8 cellular contexts compared by ENCODE assay signal in the genomic region with DNA sequence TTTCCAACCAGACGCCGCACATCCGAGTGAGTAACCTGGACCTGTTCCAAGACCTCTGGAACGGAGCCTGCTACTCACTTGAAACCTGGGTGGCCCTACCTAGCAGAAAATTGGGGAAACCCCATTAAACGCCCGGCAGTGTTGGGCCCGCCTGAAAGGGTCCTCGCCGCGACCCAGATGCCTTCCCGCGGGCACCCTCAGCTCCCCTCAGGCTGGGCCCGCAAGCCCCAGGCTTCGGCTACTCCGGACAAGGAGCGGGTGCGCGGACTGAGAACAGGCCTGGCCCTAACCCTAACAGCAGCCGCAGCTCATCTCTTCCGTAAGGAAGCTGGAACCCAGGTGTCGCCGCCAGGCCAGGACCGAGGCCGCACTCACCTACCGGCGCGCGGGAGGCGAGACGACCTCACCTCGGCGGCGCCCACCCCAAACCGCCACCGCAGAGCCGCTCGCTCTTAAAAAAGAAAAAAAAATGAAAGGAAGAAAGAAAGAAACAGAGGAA. TPM values are rescaled to one million over a fixed set of nuclear protein-coding genes. Genes with fewer than 3 reads are reported as not detected.
DNase-seq lines count a peak whose midpoint lies in the region; ATAC-seq and TF ChIP-seq lines count a peak whose summit lies in the region.

No MANE protein-coding gene starts in this region.

- TF ChIP-seq RAD21 in SK-N-SH (IDR thresholded peaks at IDR 0.05; ENCODE audit: low read length) = no peak

- H3K79me2 ChIP-seq in SK-N-SH (ENCODE audit: insufficient read depth) = peaks cover 96% of the 10 kb centered on the region

- H3K27ac ChIP-seq in CD8-positive, alpha-beta memory T cell (ENCODE audit: low read depth, low read length) = peak overlapping the region; percentile 78
- H3K27ac ChIP-seq in SK-N-SH (ENCODE audit: low read depth in 2 of 2, low read length in 1 of 2) (peak overlapping the region; percentile 95 to 97), thoracic aorta (peak overlapping the region; percentile 97)

- peak overlapping the region; percentile 98 for H3K9ac ChIP-seq in SK-N-SH

- peak overlapping the region; percentile 72 for H2AFZ ChIP-seq in SK-N-SH (ENCODE audit: low read depth)

- peak overlapping the region; percentile 89 for H3K4me2 ChIP-seq in SK-N-SH

- peak overlapping the region; percentile 92 to 98 (median 94) for H3K4me3 Mint-ChIP-seq in CD8-positive, alpha-beta memory T cell
- peak overlapping the region; percentile 98 for H3K4me3 Mint-ChIP-seq in memory B cell

- TF ChIP-seq CTCF in SK-N-SH (IDR thresholded peaks at IDR 0.05) (no peak), thoracic aorta (IDR thresholded peaks at IDR 0.05) (no peak), GM13977 (IDR thresholded peaks at IDR 0.05; ENCODE audit: extremely low read depth, insufficient read depth, missing control alignments) (no peak)

- DNase-seq in CD8-positive, alpha-beta memory T cell = peak in 3 of 5 donors; percentile 22 to 60 (median 43)
- DNase-seq in SK-N-SH (peak; percentile 61), memory B cell (ENCODE audit: low spot score in 2 of 2) (peak in 1 of 2 donors; percentile 60), thoracic aorta (ENCODE audit: low spot score) (peak; percentile 33), GM13977 (ENCODE audit: low spot score) (no peak)
- peak; percentile 35 for DNase-seq in effector CD8-positive, alpha-beta T cell (lab: John Stamatoyannopoulos, UW)

- ATAC-seq in GM18868 (IDR thresholded peaks at IDR 0.05; ENCODE audit: unreplicated experiment) (peak; percentile 23), HG03064 (IDR thresholded peaks at IDR 0.05; ENCODE audit: low read depth, unreplicated experiment) (peak; percentile 31), memory B cell (ENCODE audit: low read depth) (peak; percentile 31), thoracic aorta (ENCODE audit: insufficient number of reproducible peaks, low FRiP score, low read depth) (no peak)

- no peaks in the 10 kb centered on the region for H3K9me2 ChIP-seq in SK-N-SH

- POLR2A ChIA-PET in CD8-positive, alpha-beta memory T cell (lab: Charles Lee) = interaction anchor here (0.6 to 1.7 kb wide), 12 partner anchors 11 to 323 kb away, joined by 3 to 17 read pairs (median 4); partner anchors contain the start of genes HERPUD1 and NLRC5
- POLR2A ChIA-PET in SK-N-SH (lab: Yijun Ruan, JAX) = interaction anchor here (0.6 to 1.4 kb wide), 9 partner anchors 10 to 503 kb away, joined by 3 to 7 read pairs (median 3); partner anchors contain the start of genes ARL2BP and MT1X

- H3K27ac Mint-ChIP-seq in CD8-positive, alpha-beta memory T cell = peak overlapping the region; percentile 91 to 98 (median 95)
- peak overlapping the region; percentile 96 for H3K27ac Mint-ChIP-seq in memory B cell

- peaks cover 46 to 72% (median 60%) of the 10 kb centered on the region in 3 donors for H3K4me1 Mint-ChIP-seq in CD8-positive, alpha-beta memory T cell
- H3K4me1 Mint-ChIP-seq in memory B cell = peaks cover 38% of the 10 kb centered on the region

- in situ Hi-C loops in GM13977 (cut with MboI; ENCODE audit: low pct_unique_long_range_greater_than_20kb, low sequenced_read_pairs, unreplicated experiment) = no loop called here

- CTCF ChIA-PET in CD8-positive, alpha-beta memory T cell (lab: Charles Lee) = interaction anchor here (0.7 to 2.2 kb wide), 4 partner anchors 93 to 221 kb away, joined by 3 to 8 read pairs (median 6); partner anchors contain the start of gene CPNE2
- CTCF ChIA-PET in SK-N-SH (lab: Yijun Ruan, JAX) = interaction anchor here (1.4 kb wide), 1 partner anchor 101 kb away, joined by 6 read pairs; no protein-coding TSS in a partner anchor

- no peaks in the 10 kb centered on the region; the same call in 1 of the 2 replicates for H4K20me1 ChIP-seq in SK-N-SH (ENCODE audit: insufficient read depth)

- H3K27me3 Mint-ChIP-seq in CD8-positive, alpha-beta memory T cell = peaks cover 0 to 3% of the 10 kb centered on the region in 2 donors
- no peaks in the 10 kb centered on the region for H3K27me3 Mint-ChIP-seq in memory B cell

- no peaks in the 10 kb centered on the region for H3K27me3 ChIP-seq in CD8-positive, alpha-beta memory T cell (ENCODE audit: insufficient read depth, low read length, poor library complexity, severe bottlenecking)
- H3K27me3 ChIP-seq in SK-N-SH (ENCODE audit: insufficient read depth) (no peaks in the 10 kb centered on the region), thoracic aorta (replicated peaks; ENCODE audit: insufficient read depth) (no peaks in the 10 kb centered on the region)

- H3K4me3 ChIP-seq in CD8-positive, alpha-beta memory T cell (ENCODE audit: low read length) = peak overlapping the region; percentile 79
- H3K4me3 ChIP-seq in SK-N-SH (ENCODE audit: low read depth in 2 of 2, low read length in 1 of 2) (peak overlapping the region; percentile 79 to 92), thoracic aorta (peak overlapping the region; percentile 97)

- WGBS in SK-N-SH (ENCODE audit: low lambda C conversion rate) = under 1% methylated on average over 21 of the region's 37 CpGs

- H3K36me3 ChIP-seq in CD8-positive, alpha-beta memory T cell (ENCODE audit: insufficient read depth, low read length) = no peaks in the 10 kb centered on the region
- H3K36me3 ChIP-seq in SK-N-SH (replicated peaks in 1 of 2; ENCODE audit: control insufficient read depth in 1 of 2, insufficient read depth in 2 of 2, low read length in 1 of 2) (peaks cover 0 to 10% of the 10 kb centered on the region in 2 experiments), thoracic aorta (no peaks in the 10 kb centered on the region)

- H3K4me1 ChIP-seq in CD8-positive, alpha-beta memory T cell (ENCODE audit: insufficient read depth, low read length) = peaks cover 21% of the 10 kb centered on the region
- H3K4me1 ChIP-seq in SK-N-SH (ENCODE audit: control insufficient read depth in 1 of 2, insufficient read depth in 2 of 2, low read depth in 1 of 2, low read length in 1 of 2) (peaks cover 0 to 16% of the 10 kb centered on the region in 2 experiments; a peak in 3 of 4 replicates), thoracic aorta (ENCODE audit: control insufficient read depth in 1 of 2, low read depth in 2 of 2) (peaks cover 20 to 40% of the 10 kb centered on the region in 2 donors)

- no peak for TF ChIP-seq EP300 in SK-N-SH (IDR thresholded peaks at IDR 0.05; ENCODE audit: borderline replicate concordance in 1 of 2, low read depth in 1 of 2, low read length in 1 of 2)

- H3K9me3 Mint-ChIP-seq in CD8-positive, alpha-beta memory T cell = no peaks in the 10 kb centered on the region
- H3K9me3 Mint-ChIP-seq in memory B cell = no peaks in the 10 kb centered on the region

- H3K9me3 ChIP-seq in CD8-positive, alpha-beta memory T cell (ENCODE audit: low read length) = no peaks in the 10 kb centered on the region
- H3K9me3 ChIP-seq in SK-N-SH (no peaks in the 10 kb centered on the region), thoracic aorta (no peaks in the 10 kb centered on the region)

- peaks cover 0 to 30% (median 0%) of the 10 kb centered on the region in 3 donors for H3K36me3 Mint-ChIP-seq in CD8-positive, alpha-beta memory T cell
- peaks cover 1% of the 10 kb centered on the region for H3K36me3 Mint-ChIP-seq in memory B cell

- no peaks in the 10 kb centered on the region for H3F3A ChIP-seq in SK-N-SH (replicated peaks; ENCODE audit: insufficient read depth)

TF ChIP-seq in SK-N-SH, 30 proteins besides CTCF, POLR2A, EP300 and RAD21:
- no peak for TF ChIP-seq TCF12 (IDR thresholded peaks at IDR 0.05)
- TF ChIP-seq TEAD4 (IDR thresholded peaks at IDR 0.05; ENCODE audit: borderline replicate concordance, insufficient read depth) = no peak
- peak; percentile 27; the same call in 1 of the 2 replicates for TF ChIP-seq TAF1 (IDR thresholded peaks at IDR 0.05; ENCODE audit: borderline replicate concordance, low read depth, low read length)
- no peak for TF ChIP-seq GATA2 (CRISPR knock-in tag; IDR thresholded peaks at IDR 0.05)
- TF ChIP-seq NRF1 (IDR thresholded peaks at IDR 0.05; ENCODE audit: low read depth, low read length) = no peak
- peak; percentile 78 for TF ChIP-seq NFIC (IDR thresholded peaks at IDR 0.05; ENCODE audit: borderline replicate concordance)
- TF ChIP-seq, protein P1, sequence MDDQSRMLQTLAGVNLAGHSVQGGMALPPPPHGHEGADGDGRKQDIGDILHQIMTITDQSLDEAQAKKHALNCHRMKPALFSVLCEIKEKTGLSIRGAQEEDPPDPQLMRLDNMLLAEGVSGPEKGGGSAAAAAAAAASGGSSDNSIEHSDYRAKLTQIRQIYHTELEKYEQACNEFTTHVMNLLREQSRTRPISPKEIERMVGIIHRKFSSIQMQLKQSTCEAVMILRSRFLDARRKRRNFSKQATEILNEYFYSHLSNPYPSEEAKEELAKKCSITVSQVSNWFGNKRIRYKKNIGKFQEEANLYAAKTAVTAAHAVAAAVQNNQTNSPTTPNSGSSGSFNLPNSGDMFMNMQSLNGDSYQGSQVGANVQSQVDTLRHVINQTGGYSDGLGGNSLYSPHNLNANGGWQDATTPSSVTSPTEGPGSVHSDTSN (IDR thresholded peaks at IDR 0.05) = no peak
- 0 out of 2 replicates have a peak, but pooled peaks have one; percentile 22 for TF ChIP-seq FOXM1 (IDR thresholded peaks at IDR 0.05; ENCODE audit: low read depth)
TF ChIP-seq in SK-N-SH: peak in this region for 3.

RNA-seq across cellular contexts. Expression of gene PSME3IP1, which starts 0.3 kb away (rescaled TPM):
- 100 to 1,000 TPM; 103 to 111 TPM for total RNA-seq in CD8-positive, alpha-beta memory T cell
- polyA plus RNA-seq in CD8-positive, alpha-beta memory T cell = 62.3 TPM
- 80.9 and 92.0 TPM in 2 replicates for polyA plus RNA-seq in SK-N-SH (2012; rRNA removed)
- polyA plus RNA-seq in SK-N-SH (2012; cell fraction: cytosol; rRNA removed) = 56.1 and 64.2 TPM in 2 replicates
- 162 and 164 TPM in 2 replicates for polyA plus RNA-seq in SK-N-SH (2012; cell fraction: nucleus; rRNA removed)
- 10 to 100 TPM; 39.1 to 64.8 TPM for total RNA-seq in thoracic aorta

RNA-seq across cellular contexts. Expression of gene RSPRY1, which starts 0.6 kb away (rescaled TPM):
- total RNA-seq in CD8-positive, alpha-beta memory T cell = 10 to 100 TPM; 33.3 to 36.6 TPM
- 41.0 TPM for polyA plus RNA-seq in CD8-positive, alpha-beta memory T cell
- polyA plus RNA-seq in SK-N-SH (2012; rRNA removed) = 16.6 and 21.7 TPM in 2 replicates
- 18.7 and 21.4 TPM in 2 replicates for polyA plus RNA-seq in SK-N-SH (2012; cell fraction: cytosol; rRNA removed)
- polyA plus RNA-seq in SK-N-SH (2012; cell fraction: nucleus; rRNA removed) = 16.3 and 28.5 TPM in 2 replicates
- 10 to 100 TPM; 28.7 to 32.5 TPM for total RNA-seq in thoracic aorta

RNA-seq across cellular contexts. Expression of gene ARL2BP, which starts 59.6 kb away (rescaled TPM):
- total RNA-seq in CD8-positive, alpha-beta memory T cell = 10 to 100 TPM; 29.9 to 30.1 TPM
- 112 TPM for polyA plus RNA-seq in CD8-positive, alpha-beta memory T cell
- polyA plus RNA-seq in SK-N-SH (2012; rRNA removed) = 61.8 and 70.3 TPM in 2 replicates
- 75.9 and 83.6 TPM in 2 replicates for polyA plus RNA-seq in SK-N-SH (2012; cell fraction: cytosol; rRNA removed)
- 20.8 and 24.7 TPM in 2 replicates for polyA plus RNA-seq in SK-N-SH (2012; cell fraction: nucleus; rRNA removed)
- 10 to 100 TPM; 54.7 to 64.0 TPM for total RNA-seq in thoracic aorta
